Comparison of ENCODE assay signal across 1 cellular context in genomic region chr17:4947411-4948165, GRCh38.
TF ChIP-seq lines count a peak whose summit lies in the region.

No MANE protein-coding gene starts in this region.

TF ChIP-seq in K562, 482 proteins besides CTCF, POLR2A, EP300 and RAD21 (continues in another document):
- TF ChIP-seq NCOA6 (IDR thresholded peaks at IDR 0.05): peak; percentile 49; the same call in 1 of the 2 replicates
- no peak for TF ChIP-seq HDAC8 (tag; IDR thresholded peaks at IDR 0.05)
- 0 out of 2 replicates have a peak, but pooled peaks have one; percentile 10 for TF ChIP-seq RB1 (IDR thresholded peaks at IDR 0.05; ENCODE audit: low read depth)
- TF ChIP-seq MAZ (CRISPR knock-in tag; conservative IDR thresholded peaks at IDR 0.05 in 1 of 2, IDR thresholded peaks at IDR 0.05 in 1 of 2): peak; percentile 57 to 77; a peak in 2 of 4 replicates
- no peak for TF ChIP-seq DLX4 (CRISPR knock-in tag; IDR thresholded peaks at IDR 0.05)
- no peak for TF ChIP-seq NELFE (IDR thresholded peaks at IDR 0.05; ENCODE audit: insufficient read depth, insufficient read length)
- TF ChIP-seq HIVEP1 (CRISPR knock-in tag; IDR thresholded peaks at IDR 0.05): no peak
- peak; percentile 68 for TF ChIP-seq ZBTB7A (IDR thresholded peaks at IDR 0.05; ENCODE audit: borderline replicate concordance, control insufficient read depth, low read depth, low read length)
- TF ChIP-seq HMGN3 (IDR thresholded peaks at IDR 0.05; ENCODE audit: borderline replicate concordance, extremely low read depth, insufficient read length, low read depth, low read length): peak; percentile 55
- 0 out of 2 replicates have a peak, but pooled peaks have one; percentile 33 for TF ChIP-seq POLR2H (tag; IDR thresholded peaks at IDR 0.05; ENCODE audit: low read depth)
- TF ChIP-seq PPARD (CRISPR knock-in tag; IDR thresholded peaks at IDR 0.05): no peak
- TF ChIP-seq EZH2 (IDR thresholded peaks at IDR 0.05; ENCODE audit: borderline replicate concordance, low read depth, low read length): no peak
- 0 out of 2 replicates have a peak, but pooled peaks have one; percentile 12 for TF ChIP-seq EGR1 (conservative IDR thresholded peaks at IDR 0.05)
- no peak for TF ChIP-seq FOS (IDR thresholded peaks at IDR 0.05; ENCODE audit: extremely low read depth, insufficient read length)
- TF ChIP-seq L3MBTL2 (IDR thresholded peaks at IDR 0.05): 0 out of 2 replicates have a peak, but pooled peaks have one; percentile 25
- peak; percentile 84 for TF ChIP-seq HNRNPL (IDR thresholded peaks at IDR 0.05; ENCODE audit: low read depth, low read length)
- TF ChIP-seq ZC3H8 (IDR thresholded peaks at IDR 0.05): no peak
- no peak for TF ChIP-seq PTBP1 (IDR thresholded peaks at IDR 0.05; ENCODE audit: low read depth, low read length)
- peak in 1 of 2 experiments; percentile 67 for TF ChIP-seq MNT (conservative IDR thresholded peaks at IDR 0.05)
- TF ChIP-seq ZNF41 (CRISPR knock-in tag; conservative IDR thresholded peaks at IDR 0.05): no peak
- peak; percentile 51 for TF ChIP-seq PRDM10 (IDR thresholded peaks at IDR 0.05; ENCODE audit: partially characterized antibody)
- TF ChIP-seq RBM22 (IDR thresholded peaks at IDR 0.05; ENCODE audit: low read depth, low read length, poor library complexity, severe bottlenecking): peak; percentile 91
- no peak for TF ChIP-seq RNF219 (CRISPR knock-in tag; IDR thresholded peaks at IDR 0.05)
- no peak for TF ChIP-seq CBX8 (IDR thresholded peaks at IDR 0.05; ENCODE audit: borderline replicate concordance, extremely low read depth, low read depth, low read length, poor library complexity, severe bottlenecking)
- peak in 1 of 3 experiments; percentile 56; a peak in 1 of 6 replicates for TF ChIP-seq ZBTB11 (CRISPR knock-in tag; IDR thresholded peaks at IDR 0.05)
- TF ChIP-seq KLF13 (tag; IDR thresholded peaks at IDR 0.05; ENCODE audit: borderline replicate concordance, low read depth): peak; percentile 65; the same call in 1 of the 2 replicates
- TF ChIP-seq SIN3B (IDR thresholded peaks at IDR 0.05; ENCODE audit: low read depth): no peak
- peak in 1 of 2 experiments; percentile 39 for TF ChIP-seq E2F6 (IDR thresholded peaks at IDR 0.05; ENCODE audit: borderline replicate concordance in 1 of 2, extremely low read depth in 1 of 2, insufficient read depth in 1 of 2, insufficient read length in 1 of 2, low read depth in 1 of 2, low read length in 1 of 2, poor library complexity in 1 of 2, severe bottlenecking in 1 of 2)
- 0 out of 2 replicates have a peak, but pooled peaks have one; percentile 42 for TF ChIP-seq KAT7 (CRISPR knock-in tag; IDR thresholded peaks at IDR 0.05; ENCODE audit: borderline replicate concordance)
- no peak for TF ChIP-seq RERE (CRISPR knock-in tag; IDR thresholded peaks at IDR 0.05; ENCODE audit: borderline replicate concordance)
- no peak for TF ChIP-seq CEBPB (tag; IDR thresholded peaks at IDR 0.05)
- no peak for TF ChIP-seq MEIS2 (IDR thresholded peaks at IDR 0.05; ENCODE audit: partially characterized antibody)
- no peak for TF ChIP-seq ZNF740 (CRISPR knock-in tag; IDR thresholded peaks at IDR 0.05)
- peak in 1 of 2 experiments; percentile 35; a peak in 2 of 4 replicates for TF ChIP-seq ZNF740 (tag; IDR thresholded peaks at IDR 0.05)
- TF ChIP-seq MXI1 (IDR thresholded peaks at IDR 0.05; ENCODE audit: low read depth, low read length): peak; percentile 45; the same call in 1 of the 2 replicates
- peak; percentile 20; the same call in 1 of the 2 replicates for TF ChIP-seq POLR2AphosphoS5 (IDR thresholded peaks at IDR 0.05; ENCODE audit: control insufficient read depth, insufficient read depth, low read depth, low read length)
- TF ChIP-seq PHF21A (IDR thresholded peaks at IDR 0.05; ENCODE audit: borderline replicate concordance, low read depth): 0 out of 2 replicates have a peak, but pooled peaks have one; percentile 4
- peak; percentile 79 for TF ChIP-seq PRPF4 (IDR thresholded peaks at IDR 0.05; ENCODE audit: insufficient read depth, low read depth, low read length, poor library complexity, severe bottlenecking)
